ENCODE assay signal across 1 cellular context in genomic region chr18:54947115-54947514, GRCh38.
TF ChIP-seq lines count a peak whose summit lies in the region.

No MANE protein-coding gene starts in this region.

TF ChIP-seq in HCT116, 20 proteins besides CTCF, POLR2A, EP300 and RAD21 (continued from another document):
- TF ChIP-seq EZH2 (IDR thresholded peaks at IDR 0.05) = no peak
- TF ChIP-seq, protein P1, sequence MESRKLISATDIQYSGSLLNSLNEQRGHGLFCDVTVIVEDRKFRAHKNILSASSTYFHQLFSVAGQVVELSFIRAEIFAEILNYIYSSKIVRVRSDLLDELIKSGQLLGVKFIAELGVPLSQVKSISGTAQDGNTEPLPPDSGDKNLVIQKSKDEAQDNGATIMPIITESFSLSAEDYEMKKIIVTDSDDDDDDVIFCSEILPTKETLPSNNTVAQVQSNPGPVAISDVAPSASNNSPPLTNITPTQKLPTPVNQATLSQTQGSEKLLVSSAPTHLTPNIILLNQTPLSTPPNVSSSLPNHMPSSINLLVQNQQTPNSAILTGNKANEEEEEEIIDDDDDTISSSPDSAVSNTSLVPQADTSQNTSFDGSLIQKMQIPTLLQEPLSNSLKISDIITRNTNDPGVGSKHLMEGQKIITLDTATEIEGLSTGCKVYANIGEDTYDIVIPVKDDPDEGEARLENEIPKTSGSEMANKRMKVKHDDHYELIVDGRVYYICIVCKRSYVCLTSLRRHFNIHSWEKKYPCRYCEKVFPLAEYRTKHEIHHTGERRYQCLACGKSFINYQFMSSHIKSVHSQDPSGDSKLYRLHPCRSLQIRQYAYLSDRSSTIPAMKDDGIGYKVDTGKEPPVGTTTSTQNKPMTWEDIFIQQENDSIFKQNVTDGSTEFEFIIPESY (IDR thresholded peaks at IDR 0.05; ENCODE audit: extremely low read depth, insufficient replicate concordance, low read length) = no peak
